21 cellular contexts compared by ENCODE assay signal in genomic region chr6:136424450-136424849, GRCh38.
A peak's percentile ranks its signal among the peaks of the same experiment; 100 is the strongest.
DNase-seq lines count a peak whose midpoint lies in the region; ATAC-seq, FAIRE-seq and TF ChIP-seq lines count a peak whose summit lies in the region.
"Had no signal": no experiment of that assay in that cellular context is flagged by ENCODE, and none has a peak within 500 bp of the region (broad histone marks: within the 10 kb centered on the region; RNA-seq: fewer than 3 reads in every experiment).

No MANE protein-coding gene starts in this region.

- WGBS in A549 (ENCODE audit: missing lambda C conversion rate) = 72% methylated on average over 3 of the region's 3 CpGs

- H3K4me2 ChIP-seq in A549 = peak overlapping the region; percentile 50
- H3K4me2 ChIP-seq: BLaER1 treated with 17β-estradiol and CSF1 and Interleukin-3, amounts not matched to agents 10 nM and 100 nM; GM23338 had no signal

- no peak overlapping the region for H3K4me3 ChIP-seq in A549
- H3K4me3 ChIP-seq: BLaER1 treated with 17β-estradiol and CSF1 and Interleukin-3, amounts not matched to agents 10 nM and 100 nM; GM23338 had no signal

- H3K27me3 ChIP-seq in layer of hippocampus (ENCODE audit: control insufficient read depth, insufficient read depth, low read length) = no peaks in the 10 kb centered on the region
- H3K27me3 ChIP-seq: BLaER1 treated with 17β-estradiol and CSF1 and Interleukin-3, amounts not matched to agents 10 nM and 100 nM had no signal

- H3K4me1 Mint-ChIP-seq in activated CD4-positive, alpha-beta memory T cell treated with anti-CD3 and anti-CD28 coated beads, Interleukin-2, amount 10 ng/mL, durations not matched to agents 7 days and 5 days = no peaks in the 10 kb centered on the region
- H3K4me1 Mint-ChIP-seq in CD14-positive monocyte = peaks cover 7% of the 10 kb centered on the region
- H3K4me1 Mint-ChIP-seq: B cell; CD4-positive, CD25-positive, alpha-beta regulatory T cell; CD8-positive, alpha-beta memory T cell had no signal

- no peak for TF ChIP-seq EP300 in A549 (IDR thresholded peaks at IDR 0.05)

- TF ChIP-seq CTCF in A549 (IDR thresholded peaks at IDR 0.05) = no peak
- no peak for TF ChIP-seq CTCF in CD14-positive monocyte (IDR thresholded peaks at IDR 0.05)

- intact Hi-C loops in CD14-positive monocyte (cut with micrococcal nuclease) = no loop called here

- no peaks in the 10 kb centered on the region for H3K9me3 ChIP-seq in A549
- H3K9me3 ChIP-seq: BLaER1 treated with 17β-estradiol and CSF1 and Interleukin-3, amounts not matched to agents 10 nM and 100 nM had no signal

- no peak for DNase-seq in A549 (ENCODE audit: low read depth in 1 of 2, low spot score in 1 of 2)
- DNase-seq in caudate nucleus (lab: John Stamatoyannopoulos, UW) = peak in 5 of 61 donors; percentile 13 to 25 (median 15)
- peak; percentile 87 for DNase-seq in pons (ENCODE audit: low spot score)
- no peak for DNase-seq in activated CD4-positive, alpha-beta memory T cell treated with anti-CD3 and anti-CD28 coated beads, Interleukin-2, amount 10 ng/mL, durations not matched to agents 7 days and 5 days
- no peak for DNase-seq in NCI-H2227 (lab: John Stamatoyannopoulos, UW; ENCODE audit: unreplicated experiment)
- no peak for DNase-seq in CD14-positive monocyte (ENCODE audit: low spot score)
- DNase-seq: CD4-positive, CD25-positive, alpha-beta regulatory T cell; CD8-positive, alpha-beta memory T cell; COR-L47; DMS 273 treated with DMSO at 0.1 percent for 48 hours; DMS53; HCEC 1CT had no signal

- FAIRE-seq in A549 (lab: Jason Lieb, UNC) = no peak
- FAIRE-seq: G401.6, GM12891, H54 had no signal

- ATAC-seq in A549 (no peak), GM19467 (IDR thresholded peaks at IDR 0.05; ENCODE audit: unreplicated experiment) (no peak)
- ATAC-seq: GM23338 had no signal

- H3K4me3 Mint-ChIP-seq in activated CD4-positive, alpha-beta memory T cell treated with anti-CD3 and anti-CD28 coated beads, Interleukin-2, amount 10 ng/mL, durations not matched to agents 7 days and 5 days = no peak overlapping the region
- H3K4me3 Mint-ChIP-seq in CD14-positive monocyte = no peak overlapping the region
- H3K4me3 Mint-ChIP-seq: B cell; CD4-positive, CD25-positive, alpha-beta regulatory T cell; CD8-positive, alpha-beta memory T cell; GM23338 had no signal

- H3K36me3 Mint-ChIP-seq in activated CD4-positive, alpha-beta memory T cell treated with anti-CD3 and anti-CD28 coated beads, Interleukin-2, amount 10 ng/mL, durations not matched to agents 7 days and 5 days (ENCODE audit: low read depth) = no peaks in the 10 kb centered on the region
- no peaks in the 10 kb centered on the region for H3K36me3 Mint-ChIP-seq in CD14-positive monocyte
- H3K36me3 Mint-ChIP-seq: CD4-positive, CD25-positive, alpha-beta regulatory T cell had no signal

- CTCF ChIA-PET in A549 (lab: Yijun Ruan, JAX) = interaction anchor here (1.2 to 1.5 kb wide), 2 partner anchors 12 to 126 kb away, joined by 3 to 4 read pairs; partner anchors contain the start of gene MAP7
- CTCF ChIA-PET in activated CD4-positive, alpha-beta memory T cell treated with anti-CD3 and anti-CD28 coated beads, Interleukin-2, amount 10 ng/mL, durations not matched to agents 7 days and 5 days (lab: Charles Lee) = no interaction called here

- no peak for TF ChIP-seq RAD21 in A549 (conservative IDR thresholded peaks at IDR 0.05 in 1 of 2, IDR thresholded peaks at IDR 0.05 in 1 of 2)

- no peak overlapping the region for H3K27ac Mint-ChIP-seq in activated CD4-positive, alpha-beta memory T cell treated with anti-CD3 and anti-CD28 coated beads, Interleukin-2, amount 10 ng/mL, durations not matched to agents 7 days and 5 days
- H3K27ac Mint-ChIP-seq in CD14-positive monocyte = no peak overlapping the region
- H3K27ac Mint-ChIP-seq: B cell; CD8-positive, alpha-beta memory T cell; GM23338 had no signal

- peaks cover 10% of the 10 kb centered on the region for H3K27me3 Mint-ChIP-seq in activated CD4-positive, alpha-beta memory T cell treated with anti-CD3 and anti-CD28 coated beads, Interleukin-2, amount 10 ng/mL, durations not matched to agents 7 days and 5 days
- no peaks in the 10 kb centered on the region for H3K27me3 Mint-ChIP-seq in CD14-positive monocyte (ENCODE audit: low read depth in 3 of 3)

- H3K9me3 Mint-ChIP-seq in activated CD4-positive, alpha-beta memory T cell treated with anti-CD3 and anti-CD28 coated beads, Interleukin-2, amount 10 ng/mL, durations not matched to agents 7 days and 5 days = no peaks in the 10 kb centered on the region
- H3K9me3 Mint-ChIP-seq in CD14-positive monocyte = peaks cover 0 to 2% (median 0%) of the 10 kb centered on the region in 7 donors
- H3K9me3 Mint-ChIP-seq: CD8-positive, alpha-beta memory T cell; GM23338 had no signal

- peaks cover 100% of the 10 kb centered on the region for H3K4me1 ChIP-seq in A549

- TF ChIP-seq POLR2A in A549 (IDR thresholded peaks at IDR 0.05; ENCODE audit: low read length) = no peak

- H3K27ac ChIP-seq in A549 = peak overlapping the region; percentile 66 to 82
- peak overlapping the region; percentile 60 for H3K27ac ChIP-seq in caudate nucleus (ENCODE audit: low read depth, low read length)
- H3K27ac ChIP-seq in layer of hippocampus (ENCODE audit: low read depth, low read length) = peak overlapping the region; percentile 59
- H3K27ac ChIP-seq: 22Rv1; BLaER1 treated with 17β-estradiol and CSF1 and Interleukin-3, amounts not matched to agents 10 nM and 100 nM had no signal

- POLR2A ChIA-PET in A549 (lab: Yijun Ruan, JAX) = no interaction called here
- POLR2A ChIA-PET in activated CD4-positive, alpha-beta memory T cell treated with anti-CD3 and anti-CD28 coated beads, Interleukin-2, amount 10 ng/mL, durations not matched to agents 7 days and 5 days (lab: Charles Lee) = no interaction called here

TF ChIP-seq in A549, 52 proteins besides CTCF, POLR2A, EP300 and RAD21:
- no peak for TF ChIP-seq ZFP36 (IDR thresholded peaks at IDR 0.05; ENCODE audit: borderline replicate concordance, partially characterized antibody)
- TF ChIP-seq ZC3H11A (IDR thresholded peaks at IDR 0.05) = no peak
- no peak for TF ChIP-seq FOSL2 (IDR thresholded peaks at IDR 0.05)
- TF ChIP-seq FOSL2 (CRISPR knock-in tag; IDR thresholded peaks at IDR 0.05) = no peak
- no peak for TF ChIP-seq RARB (CRISPR knock-in tag; IDR thresholded peaks at IDR 0.05)
- TF ChIP-seq HOXB13 (CRISPR knock-in tag; IDR thresholded peaks at IDR 0.05; ENCODE audit: low read depth) = no peak
- no peak for TF ChIP-seq RFX5 (IDR thresholded peaks at IDR 0.05)
